10 cellular contexts compared by ENCODE assay signal in genomic region chr4:51853027-51853682, GRCh38. TPM values are rescaled to one million over a fixed set of nuclear protein-coding genes. Genes with fewer than 3 reads are reported as not detected.
DNase-seq lines count a peak whose midpoint lies in the region; ATAC-seq and TF ChIP-seq lines count a peak whose summit lies in the region.
"Had no signal": no experiment of that assay in that cellular context is flagged by ENCODE, and none has a peak within 500 bp of the region (broad histone marks: within the 10 kb centered on the region; RNA-seq: fewer than 3 reads in every experiment).

No MANE protein-coding gene starts in this region.

- H3K4me3 ChIP-seq in mammary epithelial cell (replicated peaks in 1 of 3; ENCODE audit: insufficient read depth in 1 of 3, low read depth in 2 of 3, low read length in 3 of 3): no peak overlapping the region

- H3K9ac ChIP-seq in mammary epithelial cell (ENCODE audit: insufficient read depth, low read length): no peak overlapping the region

- H3K9me3 Mint-ChIP-seq in activated CD8-positive, alpha-beta T cell treated with anti-CD3 and anti-CD28 coated beads for 36 hours: no peaks in the 10 kb centered on the region
- H3K9me3 Mint-ChIP-seq in activated CD8-positive, alpha-beta T cell treated with anti-CD3 and anti-CD28 coated beads, Interleukin-2, amount 10 ng/mL, durations not matched to agents 7 days and 5 days (ENCODE audit: insufficient read depth): no peaks in the 10 kb centered on the region

- TF ChIP-seq CTCF in activated CD8-positive, alpha-beta T cell treated with anti-CD3 and anti-CD28 coated beads for 36 hours (IDR thresholded peaks at IDR 0.05): no peak
- TF ChIP-seq CTCF in mammary epithelial cell (conservative IDR thresholded peaks at IDR 0.05 in 1 of 2, IDR thresholded peaks at IDR 0.05 in 1 of 2; ENCODE audit: extremely low read depth in 1 of 2, insufficient read depth in 1 of 2, low read depth in 1 of 2, low read length in 2 of 2) (no peak), GM13977 (IDR thresholded peaks at IDR 0.05; ENCODE audit: extremely low read depth, insufficient read depth, missing control alignments) (no peak)

- CTCF ChIA-PET in activated CD8-positive, alpha-beta T cell treated with anti-CD3 and anti-CD28 coated beads for 36 hours (lab: Charles Lee): interaction anchor here (0.7 kb wide), 1 partner anchor 43 kb away, joined by 3 read pairs; no protein-coding TSS in a partner anchor
- CTCF ChIA-PET in activated CD8-positive, alpha-beta T cell treated with anti-CD3 and anti-CD28 coated beads, Interleukin-2, amount 10 ng/mL, durations not matched to agents 7 days and 5 days (lab: Charles Lee): interaction anchor here (1.5 kb wide), 1 partner anchor 10 kb away, joined by 5 read pairs; the partner anchor contains the start of gene DCUN1D4
- CTCF ChIA-PET in mammary epithelial cell (lab: Charles Lee; ENCODE audit: low non-redundant PET): no interaction called here

- no TSS peak for BruUV-seq in mammary epithelial cell (replicated peaks; lab: Mats Ljungman, UMichigan)

- DNase-seq in activated CD8-positive, alpha-beta T cell treated with anti-CD3 and anti-CD28 coated beads for 36 hours: no peak
- DNase-seq in activated CD8-positive, alpha-beta T cell treated with anti-CD3 and anti-CD28 coated beads, Interleukin-2, amount 10 ng/mL, durations not matched to agents 7 days and 5 days: no peak
- DNase-seq in mammary epithelial cell (no peak), left lobe of liver (ENCODE audit: low spot score) (peak; percentile 65), GM13977 (ENCODE audit: low spot score) (no peak), G401 (ENCODE audit: low spot score) (no peak)
- DNase-seq: activated naive CD4-positive, alpha-beta T cell treated with anti-CD3 and anti-CD28 coated beads, Interleukin-2, amount 50 U/mL, for 16 hours; stimulated activated CD4-positive, alpha-beta T cell treated with anti-CD3 and anti-CD28 coated beads, Interleukin-4, amount 100 ng/mL, for 24 hours had no signal

- intact Hi-C loops in activated CD8-positive, alpha-beta T cell treated with anti-CD3 and anti-CD28 coated beads for 36 hours (cut with micrococcal nuclease): no loop called here
- intact Hi-C loops in mammary epithelial cell (cut with micrococcal nuclease): no loop called here

- POLR2A ChIA-PET in activated CD8-positive, alpha-beta T cell treated with anti-CD3 and anti-CD28 coated beads for 36 hours (lab: Charles Lee): interaction anchor here (0.7 to 1.0 kb wide), 3 partner anchors 9 to 201 kb away, joined by 3 to 4 read pairs (median 3); no protein-coding TSS in a partner anchor
- POLR2A ChIA-PET in activated CD8-positive, alpha-beta T cell treated with anti-CD3 and anti-CD28 coated beads, Interleukin-2, amount 10 ng/mL, durations not matched to agents 7 days and 5 days (lab: Charles Lee): no interaction called here

- H3K27me3 ChIP-seq in mammary epithelial cell (ENCODE audit: insufficient read depth, low read length): no peaks in the 10 kb centered on the region

- no peaks in the 10 kb centered on the region for H3K9me3 ChIP-seq in mammary epithelial cell (replicated peaks; ENCODE audit: insufficient read depth, low read length)

- WGBS in mammary epithelial cell (ENCODE audit: low coverage, missing lambda C conversion rate): 72% methylated on average over 6 of the region's 6 CpGs

- peaks cover 1% of the 10 kb centered on the region for H4K20me1 ChIP-seq in mammary epithelial cell (ENCODE audit: insufficient read depth, low read length)

- H3K27me3 Mint-ChIP-seq in activated CD8-positive, alpha-beta T cell treated with anti-CD3 and anti-CD28 coated beads for 36 hours: no peaks in the 10 kb centered on the region
- H3K27me3 Mint-ChIP-seq in activated CD8-positive, alpha-beta T cell treated with anti-CD3 and anti-CD28 coated beads, Interleukin-2, amount 10 ng/mL, durations not matched to agents 7 days and 5 days (ENCODE audit: low read depth): no peaks in the 10 kb centered on the region

- in situ Hi-C loops in mammary epithelial cell (cut with MboI; ENCODE audit: low sequenced_read_pairs in 2 of 2) (no loop called here), GM13977 (cut with MboI; ENCODE audit: low pct_unique_long_range_greater_than_20kb, low sequenced_read_pairs, unreplicated experiment) (no loop called here), G401 (cut with HindIII; ENCODE audit: low sequenced_read_pairs) (no loop called here)

- ATAC-seq in activated CD8-positive, alpha-beta T cell treated with anti-CD3 and anti-CD28 coated beads for 36 hours: no peak
- no peak for ATAC-seq in activated CD8-positive, alpha-beta T cell treated with anti-CD3 and anti-CD28 coated beads, Interleukin-2, amount 10 ng/mL, durations not matched to agents 7 days and 5 days
- ATAC-seq in left lobe of liver: peak; percentile 86
- ATAC-seq in GM21576 (IDR thresholded peaks at IDR 0.05; ENCODE audit: unreplicated experiment): no peak

- dilution Hi-C loops in mammary epithelial cell (cut with HindIII; ENCODE audit: low sequenced_read_pairs): no loop called here

- H3K36me3 ChIP-seq in mammary epithelial cell (ENCODE audit: insufficient read depth, low read length): no peaks in the 10 kb centered on the region

- peaks cover 97% of the 10 kb centered on the region for H3K79me2 ChIP-seq in mammary epithelial cell (ENCODE audit: insufficient read depth, low read length)

- H3K36me3 Mint-ChIP-seq in activated CD8-positive, alpha-beta T cell treated with anti-CD3 and anti-CD28 coated beads for 36 hours (ENCODE audit: low read depth): peaks cover 22% of the 10 kb centered on the region
- peaks cover 18% of the 10 kb centered on the region for H3K36me3 Mint-ChIP-seq in activated CD8-positive, alpha-beta T cell treated with anti-CD3 and anti-CD28 coated beads, Interleukin-2, amount 10 ng/mL, durations not matched to agents 7 days and 5 days (ENCODE audit: low read depth)

- peaks cover 48% of the 10 kb centered on the region for H3K4me1 Mint-ChIP-seq in activated CD8-positive, alpha-beta T cell treated with anti-CD3 and anti-CD28 coated beads for 36 hours (ENCODE audit: low read depth)
- H3K4me1 Mint-ChIP-seq in activated CD8-positive, alpha-beta T cell treated with anti-CD3 and anti-CD28 coated beads, Interleukin-2, amount 10 ng/mL, durations not matched to agents 7 days and 5 days (ENCODE audit: low read depth): peaks cover 13% of the 10 kb centered on the region

- H3K4me3 Mint-ChIP-seq in activated CD8-positive, alpha-beta T cell treated with anti-CD3 and anti-CD28 coated beads for 36 hours: no peak overlapping the region
- H3K4me3 Mint-ChIP-seq in activated CD8-positive, alpha-beta T cell treated with anti-CD3 and anti-CD28 coated beads, Interleukin-2, amount 10 ng/mL, durations not matched to agents 7 days and 5 days: no peak overlapping the region

- H3K27ac ChIP-seq in mammary epithelial cell (ENCODE audit: insufficient read depth, low read depth, low read length) (no peak overlapping the region), temporal lobe (ENCODE audit: low read depth, low read length) (peak overlapping the region; percentile 0)

- H3K4me1 ChIP-seq in mammary epithelial cell (ENCODE audit: insufficient read depth, low read length): peaks cover 5% of the 10 kb centered on the region

- H2AFZ ChIP-seq in mammary epithelial cell (ENCODE audit: low read depth, low read length): no peak overlapping the region

- peak overlapping the region; percentile 13 for H3K27ac Mint-ChIP-seq in activated CD8-positive, alpha-beta T cell treated with anti-CD3 and anti-CD28 coated beads for 36 hours
- H3K27ac Mint-ChIP-seq in activated CD8-positive, alpha-beta T cell treated with anti-CD3 and anti-CD28 coated beads, Interleukin-2, amount 10 ng/mL, durations not matched to agents 7 days and 5 days: no peak overlapping the region

- peak overlapping the region; percentile 8 for H3K4me2 ChIP-seq in mammary epithelial cell (ENCODE audit: insufficient read depth, low read depth, low read length)

RNA-seq across cellular contexts. Expression of gene DCUN1D4, which starts 10.2 kb away (rescaled TPM):
- total RNA-seq in activated CD8-positive, alpha-beta T cell treated with anti-CD3 and anti-CD28 coated beads for 36 hours: 10 to 100 TPM; 32.6 to 39.8 TPM
- total RNA-seq in activated CD8-positive, alpha-beta T cell treated with anti-CD3 and anti-CD28 coated beads, Interleukin-2, amount 10 ng/mL, durations not matched to agents 7 days and 5 days: 10 to 100 TPM; 31.9 to 34.9 TPM
- 10 to 100 TPM; 43.5 to 66.5 TPM for total RNA-seq in mammary epithelial cell
- 40.7 TPM for polyA plus RNA-seq in mammary epithelial cell
- 173 TPM for polyA minus RNA-seq in mammary epithelial cell
- 43.8 TPM for total RNA-seq in left lobe of liver
- 75.2 TPM for total RNA-seq in temporal lobe
- total RNA-seq in G401 (2014; rRNA removed; shearing (Covaris generic)): 24.4 and 34.4 TPM in 2 replicates
